Comparison of ENCODE assay signal across 1 cellular context in genomic region chr7:94441138-94441537, GRCh38.
TF ChIP-seq lines count a peak whose summit lies in the region.

No MANE protein-coding gene starts in this region.

TF ChIP-seq in HepG2, 621 proteins besides CTCF, POLR2A, EP300 and RAD21 (continued from another document):
- TF ChIP-seq, protein P1, sequence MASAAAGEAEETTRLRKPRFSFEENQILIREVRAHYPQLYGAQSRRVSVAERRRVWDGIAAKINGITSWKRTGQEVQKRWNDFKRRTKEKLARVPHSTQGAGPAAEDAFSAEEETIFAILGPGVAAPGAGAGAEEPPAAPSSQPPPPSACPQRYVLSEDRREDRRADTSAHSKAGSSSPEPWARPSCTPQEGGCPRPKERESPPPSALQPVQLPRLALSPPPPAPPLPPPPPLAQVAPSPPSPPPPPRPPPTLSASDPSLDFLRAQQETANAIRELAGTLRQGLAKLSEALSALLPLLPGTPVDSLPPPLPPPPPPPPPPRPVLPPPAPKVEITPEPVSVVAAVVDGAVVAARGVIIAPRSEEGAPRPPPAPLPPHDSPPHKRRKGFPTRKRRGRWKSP (CRISPR knock-in tag; IDR thresholded peaks at IDR 0.05) = no peak
- peak; percentile 98 for TF ChIP-seq ZNF121 (CRISPR knock-in tag; IDR thresholded peaks at IDR 0.05)
- TF ChIP-seq ZNF460 (CRISPR knock-in tag; IDR thresholded peaks at IDR 0.05; ENCODE audit: borderline replicate concordance) = no peak
- no peak for TF ChIP-seq ZNF607 (CRISPR knock-in tag; IDR thresholded peaks at IDR 0.05; ENCODE audit: borderline replicate concordance)
- no peak for TF ChIP-seq SALL2 (CRISPR knock-in tag; IDR thresholded peaks at IDR 0.05)
- no peak for TF ChIP-seq CREM (IDR thresholded peaks at IDR 0.05)
- no peak for TF ChIP-seq CREM (CRISPR knock-in tag; IDR thresholded peaks at IDR 0.05)
- TF ChIP-seq FLYWCH1 (CRISPR knock-in tag; IDR thresholded peaks at IDR 0.05) = no peak
- no peak for TF ChIP-seq FOXO1 (CRISPR knock-in tag; IDR thresholded peaks at IDR 0.05)
- TF ChIP-seq ZFP1 (CRISPR knock-in tag; IDR thresholded peaks at IDR 0.05) = no peak
- TF ChIP-seq ZNF770 (CRISPR knock-in tag; IDR thresholded peaks at IDR 0.05) = peak; percentile 62
- TF ChIP-seq GRHL1 (CRISPR knock-in tag; conservative IDR thresholded peaks at IDR 0.05) = no peak
- no peak for TF ChIP-seq HOXA9 (CRISPR knock-in tag; IDR thresholded peaks at IDR 0.05; ENCODE audit: borderline replicate concordance)
- TF ChIP-seq ZNF891 (CRISPR knock-in tag; IDR thresholded peaks at IDR 0.05) = no peak
- TF ChIP-seq ZBTB7A (CRISPR knock-in tag; IDR thresholded peaks at IDR 0.05) = no peak
- TF ChIP-seq ZNF484 (CRISPR knock-in tag; IDR thresholded peaks at IDR 0.05; ENCODE audit: borderline replicate concordance, low read depth) = no peak
- TF ChIP-seq, protein P2, sequence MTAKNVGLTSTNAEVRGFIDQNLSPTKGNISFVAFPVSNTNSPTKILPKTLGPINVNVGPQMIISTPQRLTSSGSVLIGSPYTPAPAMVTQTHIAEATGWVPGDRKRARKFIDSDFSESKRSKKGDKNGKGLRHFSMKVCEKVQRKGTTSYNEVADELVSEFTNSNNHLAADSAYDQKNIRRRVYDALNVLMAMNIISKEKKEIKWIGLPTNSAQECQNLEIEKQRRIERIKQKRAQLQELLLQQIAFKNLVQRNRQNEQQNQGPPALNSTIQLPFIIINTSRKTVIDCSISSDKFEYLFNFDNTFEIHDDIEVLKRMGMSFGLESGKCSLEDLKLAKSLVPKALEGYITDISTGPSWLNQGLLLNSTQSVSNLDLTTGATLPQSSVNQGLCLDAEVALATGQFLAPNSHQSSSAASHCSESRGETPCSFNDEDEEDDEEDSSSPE (CRISPR knock-in tag; IDR thresholded peaks at IDR 0.05) = no peak
- no peak for TF ChIP-seq NR3C1 (CRISPR knock-in tag; IDR thresholded peaks at IDR 0.05)
- no peak for TF ChIP-seq ZMAT5 (CRISPR knock-in tag; IDR thresholded peaks at IDR 0.05; ENCODE audit: borderline replicate concordance, low read depth)
- TF ChIP-seq ZNF260 (CRISPR knock-in tag; IDR thresholded peaks at IDR 0.05; ENCODE audit: borderline replicate concordance, low read depth) = no peak
- no peak for TF ChIP-seq ZNF530 (CRISPR knock-in tag; IDR thresholded peaks at IDR 0.05; ENCODE audit: low read depth)
- 0 out of 2 replicates have a peak, but pooled peaks have one; percentile 17 for TF ChIP-seq ZMYM3 (CRISPR knock-in tag; IDR thresholded peaks at IDR 0.05)
- no peak for TF ChIP-seq HNF4A (CRISPR knock-in tag; IDR thresholded peaks at IDR 0.05)
